Comparison of ENCODE assay signal across 12 cellular contexts in genomic region chr2:120949027-120949956, GRCh38.
DNase-seq lines count a peak whose midpoint lies in the region; ATAC-seq, FAIRE-seq and TF ChIP-seq lines count a peak whose summit lies in the region.
"Had no signal": no experiment of that assay in that cellular context is flagged by ENCODE, and none has a peak within 500 bp of the region (broad histone marks: within the 10 kb centered on the region; RNA-seq: fewer than 3 reads in every experiment).

No MANE protein-coding gene starts in this region.

- in situ Hi-C loops in GM13977 (cut with MboI; ENCODE audit: low pct_unique_long_range_greater_than_20kb, low sequenced_read_pairs, unreplicated experiment) = no loop called here

- no peak overlapping the region for H3K27ac Mint-ChIP-seq in activated naive CD4-positive, alpha-beta T cell treated with anti-CD3 and anti-CD28 coated beads, Interleukin-2, amount 50 U/mL, for 72 hours
- H3K27ac Mint-ChIP-seq: stimulated activated naive B cell treated with anti-CD40 and anti-IgM and Interleukin-4, amounts not matched to agents 10 μg/mL and 1 μg/mL and 100 μg/mL, for 72 hours had no signal

- no peak overlapping the region for H3K4me2 ChIP-seq in A549

- no peak for FAIRE-seq in A549 (lab: Jason Lieb, UNC)

- H3K4me3 ChIP-seq in A549 = no peak overlapping the region
- no peak overlapping the region for H3K4me3 ChIP-seq in fibroblast of the aortic adventitia (ENCODE audit: low read depth, low read length)

- H3K9me3 Mint-ChIP-seq in activated naive CD4-positive, alpha-beta T cell treated with anti-CD3 and anti-CD28 coated beads, Interleukin-2, amount 50 U/mL, for 72 hours = no peaks in the 10 kb centered on the region
- H3K9me3 Mint-ChIP-seq: stimulated activated naive B cell treated with anti-CD40 and anti-IgM and Interleukin-4, amounts not matched to agents 10 μg/mL and 1 μg/mL and 100 μg/mL, for 72 hours had no signal

- H3K36me3 Mint-ChIP-seq in activated naive CD4-positive, alpha-beta T cell treated with anti-CD3 and anti-CD28 coated beads, Interleukin-2, amount 50 U/mL, for 72 hours = no peaks in the 10 kb centered on the region
- H3K36me3 Mint-ChIP-seq: stimulated activated naive B cell treated with anti-CD40 and anti-IgM and Interleukin-4, amounts not matched to agents 10 μg/mL and 1 μg/mL and 100 μg/mL, for 72 hours had no signal

- POLR2A ChIA-PET in A549 (lab: Yijun Ruan, JAX) = no interaction called here

- H3K4me1 ChIP-seq in A549 = peaks cover 63% of the 10 kb centered on the region

- ATAC-seq in A549 (peak; percentile 55 to 79; a peak in 5 of 6 replicates), GM19455 (IDR thresholded peaks at IDR 0.05; ENCODE audit: unreplicated experiment) (no peak)
- ATAC-seq in activated naive CD4-positive, alpha-beta T cell treated with anti-CD3 and anti-CD28 coated beads, Interleukin-2, amount 50 U/mL, for 72 hours = no peak

- no peak for TF ChIP-seq POLR2A in A549 (IDR thresholded peaks at IDR 0.05; ENCODE audit: low read length)

- peak; percentile 49 to 55 for TF ChIP-seq RAD21 in A549 (conservative IDR thresholded peaks at IDR 0.05 in 1 of 2, IDR thresholded peaks at IDR 0.05 in 1 of 2)

- WGBS in A549 (ENCODE audit: missing lambda C conversion rate) = 76% methylated on average over 12 of the region's 12 CpGs

- H3K9me3 ChIP-seq in A549 = no peaks in the 10 kb centered on the region

- peak overlapping the region; percentile 66 to 97 for H3K27ac ChIP-seq in A549
- H3K27ac ChIP-seq: epithelial cell of prostate had no signal

- CTCF ChIA-PET in A549 (lab: Yijun Ruan, JAX) = interaction anchor here (0.7 to 3.4 kb wide), 10 partner anchors 9 to 254 kb away, joined by 3 to 13 read pairs (median 4); no protein-coding TSS in a partner anchor

- peak; percentile 33 to 53 for DNase-seq in A549 (ENCODE audit: low read depth in 1 of 2, low spot score in 1 of 2)
- DNase-seq in GM13977 (ENCODE audit: low spot score) = no peak
- DNase-seq in OCI-M1 (lab: John Stamatoyannopoulos, UW) = peak; percentile 35
- DNase-seq in fibroblast of the aortic adventitia (ENCODE audit: low read depth) = no peak
- no peak for DNase-seq in activated naive CD4-positive, alpha-beta T cell treated with anti-CD3 and anti-CD28 coated beads, Interleukin-2, amount 50 U/mL, for 72 hours (ENCODE audit: low spot score in 2 of 2)
- DNase-seq in effector CD8-positive, alpha-beta T cell (lab: John Stamatoyannopoulos, UW) = no peak
- DNase-seq in NCI-H128 (lab: John Stamatoyannopoulos, UW; ENCODE audit: unreplicated experiment) = no peak
- DNase-seq: activated CD8-positive, alpha-beta memory T cell treated with anti-CD3 and anti-CD28 coated beads, Interleukin-2, amount 50 U/mL, for 48 hours; nucleus accumbens; stimulated activated naive B cell treated with anti-CD40 and anti-IgM and Interleukin-4, amounts not matched to agents 10 μg/mL and 1 μg/mL and 100 μg/mL, for 72 hours had no signal

- no peak for TF ChIP-seq EP300 in A549 (IDR thresholded peaks at IDR 0.05)

- TF ChIP-seq CTCF in A549 (IDR thresholded peaks at IDR 0.05) (peak; percentile 55), GM13977 (IDR thresholded peaks at IDR 0.05; ENCODE audit: extremely low read depth, insufficient read depth, missing control alignments) (peak; percentile 23), fibroblast of the aortic adventitia (IDR thresholded peaks at IDR 0.05; ENCODE audit: insufficient read depth, low read length) (peak; percentile 11)

TF ChIP-seq in A549, 52 proteins besides CTCF, POLR2A, EP300 and RAD21:
- TF ChIP-seq BHLHE40 (IDR thresholded peaks at IDR 0.05; ENCODE audit: low read depth, low read length) = no peak
- TF ChIP-seq HOXA7 (CRISPR knock-in tag; IDR thresholded peaks at IDR 0.05) = no peak
- peak; percentile 33 for TF ChIP-seq MAFK (IDR thresholded peaks at IDR 0.05; ENCODE audit: partially characterized antibody)
- no peak for TF ChIP-seq RCOR1 (IDR thresholded peaks at IDR 0.05; ENCODE audit: low read depth, low read length)
- TF ChIP-seq HES2 (IDR thresholded peaks at IDR 0.05) = no peak
- no peak for TF ChIP-seq TP53 (CRISPR knock-in tag; IDR thresholded peaks at IDR 0.05)
- TF ChIP-seq SMC3 (IDR thresholded peaks at IDR 0.05) = peak; percentile 68
- TF ChIP-seq GATA3 (IDR thresholded peaks at IDR 0.05; ENCODE audit: borderline replicate concordance) = no peak
- no peak for TF ChIP-seq MYC (IDR thresholded peaks at IDR 0.05; ENCODE audit: borderline replicate concordance, low read length)
- TF ChIP-seq HEYL (CRISPR knock-in tag; IDR thresholded peaks at IDR 0.05) = no peak

Comparison
In these comparisons a context has a peak if more than half of its experiments do, and no peak if none do; other contexts are left out.
1. ATAC-seq: peak in A549 (2 of 2); none in activated naive CD4-positive, alpha-beta T cell treated with anti-CD3 and anti-CD28 coated beads, Interleukin-2, amount 50 U/mL, for 72 hours (0 of 2) and GM19455 (single experiment).
2. DNase-seq: peak in A549 (2 of 2) and OCI-M1 (single experiment); none in GM13977 (single experiment), fibroblast of the aortic adventitia (single experiment), activated naive CD4-positive, alpha-beta T cell treated with anti-CD3 and anti-CD28 coated beads, Interleukin-2, amount 50 U/mL, for 72 hours (0 of 2), effector CD8-positive, alpha-beta T cell (single experiment) and NCI-H128 (single experiment).
3. Peak in every context shown above with its lines, with median percentiles within 50 percentile points of each other: CTCF ChIP-seq.